ENCODE assay signal across 8 cellular contexts in the genomic region with DNA sequence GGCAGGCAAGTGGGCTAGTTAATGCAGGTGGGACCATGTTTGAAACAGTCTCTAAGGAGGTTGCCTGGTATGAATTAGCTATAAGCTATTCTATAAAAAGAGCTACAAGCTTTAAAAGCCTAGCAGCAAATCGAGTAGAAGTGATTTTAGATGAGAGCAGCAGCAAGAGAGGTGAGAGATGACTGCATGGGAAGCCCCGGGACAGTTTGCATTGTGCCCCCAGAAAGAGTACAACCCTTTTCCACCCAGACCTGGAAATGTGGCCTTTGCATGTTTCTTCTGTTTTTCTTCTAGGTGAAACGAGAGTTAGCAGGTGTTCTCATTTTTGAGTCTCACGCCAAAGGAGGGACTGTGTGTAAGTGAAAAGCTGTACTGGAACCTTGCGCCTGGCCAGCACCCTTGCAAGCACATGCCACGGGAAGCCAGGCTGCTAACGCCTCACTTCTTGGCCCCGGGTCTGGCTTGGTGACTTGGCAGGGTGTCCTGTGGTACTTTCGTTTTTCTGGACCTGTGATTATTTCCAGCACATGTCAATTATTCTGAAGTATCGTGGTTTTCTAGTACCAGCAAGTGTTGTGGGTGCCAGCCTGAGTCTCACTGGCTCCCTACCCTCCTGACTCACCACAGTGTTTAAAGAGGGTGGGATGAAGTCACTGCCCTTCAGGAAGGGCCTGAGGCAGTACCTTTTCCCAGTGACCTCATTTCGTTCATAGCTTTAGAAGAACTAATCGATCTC.
DNase-seq lines count a peak whose midpoint lies in the region; ATAC-seq and TF ChIP-seq lines count a peak whose summit lies in the region.

No MANE protein-coding gene starts in this region.

- peaks cover 0 to 8% (median 4%) of the 10 kb centered on the region in 4 donors for H3K36me3 ChIP-seq in liver (ENCODE audit: control insufficient read depth in 4 of 4, insufficient read depth in 3 of 4, low read depth in 1 of 4, low read length in 3 of 4)

- peaks cover 1 to 9% (median 4%) of the 10 kb centered on the region in 3 donors for H3K27me3 Mint-ChIP-seq in CD14-positive monocyte (ENCODE audit: low read depth in 3 of 3)
- peaks cover 4% of the 10 kb centered on the region for H3K27me3 Mint-ChIP-seq in activated naive CD8-positive, alpha-beta T cell treated with anti-CD3 and anti-CD28 coated beads for 36 hours

- peaks cover 14% of the 10 kb centered on the region for H3K4me1 Mint-ChIP-seq in CD14-positive monocyte
- H3K4me1 Mint-ChIP-seq in activated naive CD8-positive, alpha-beta T cell treated with anti-CD3 and anti-CD28 coated beads for 36 hours, result peaks cover 14% of the 10 kb centered on the region

- peak overlapping the region; percentile 24 to 62 for H3K4me3 Mint-ChIP-seq in CD14-positive monocyte
- H3K4me3 Mint-ChIP-seq in activated naive CD8-positive, alpha-beta T cell treated with anti-CD3 and anti-CD28 coated beads for 36 hours, result peak overlapping the region; percentile 40

- H3K9me3 Mint-ChIP-seq in CD14-positive monocyte, result no peaks in the 10 kb centered on the region
- no peaks in the 10 kb centered on the region for H3K9me3 Mint-ChIP-seq in activated naive CD8-positive, alpha-beta T cell treated with anti-CD3 and anti-CD28 coated beads for 36 hours

- peak overlapping the region; percentile 23 to 41 for H3K9ac ChIP-seq in liver (ENCODE audit: low read depth in 1 of 2, low read length in 2 of 2)

- ATAC-seq in HG03095 (IDR thresholded peaks at IDR 0.05; ENCODE audit: unreplicated experiment) (no peak), GM21825 (IDR thresholded peaks at IDR 0.05; ENCODE audit: unreplicated experiment) (no peak), GM19023 (IDR thresholded peaks at IDR 0.05; ENCODE audit: unreplicated experiment) (no peak)

- H3K4me1 ChIP-seq in liver (ENCODE audit: control insufficient read depth in 4 of 4, insufficient read depth in 4 of 4, low read length in 3 of 4), result peaks cover 0 to 14% (median 6%) of the 10 kb centered on the region in 4 donors

- TF ChIP-seq RAD21 in liver (IDR thresholded peaks at IDR 0.05), result peak in 1 of 2 donors; percentile 14

- peak overlapping the region in 1 of 7 donors; percentile 58 for H3K27ac Mint-ChIP-seq in CD14-positive monocyte
- H3K27ac Mint-ChIP-seq in activated naive CD8-positive, alpha-beta T cell treated with anti-CD3 and anti-CD28 coated beads for 36 hours, result peak overlapping the region; percentile 81

- no peaks in the 10 kb centered on the region for H3K27me3 ChIP-seq in liver (ENCODE audit: control insufficient read depth in 4 of 4, insufficient read depth in 4 of 4, low read length in 3 of 4)

- intact Hi-C loops in CD14-positive monocyte (cut with micrococcal nuclease), result no loop called here

- no peak for DNase-seq in CD14-positive monocyte (ENCODE audit: low spot score)
- DNase-seq in HK-2 (ENCODE audit: unreplicated experiment), result peak; percentile 54
- DNase-seq in activated naive CD8-positive, alpha-beta T cell treated with anti-CD3 and anti-CD28 coated beads for 36 hours, result peak; percentile 40
- DNase-seq in activated CD4-positive, alpha-beta T cell treated with anti-CD3 and anti-CD28 coated beads, Interleukin-2, amount 50 U/mL, for 4 hours, result no peak

- no peak overlapping the region for H3K4me3 ChIP-seq in liver (ENCODE audit: low read depth in 1 of 3, low read length in 3 of 3)

- H3K36me3 Mint-ChIP-seq in CD14-positive monocyte, result no peaks in the 10 kb centered on the region
- H3K36me3 Mint-ChIP-seq in activated naive CD8-positive, alpha-beta T cell treated with anti-CD3 and anti-CD28 coated beads for 36 hours, result no peaks in the 10 kb centered on the region

- peak overlapping the region; percentile 81 to 87 for H3K27ac ChIP-seq in liver (ENCODE audit: low read depth in 1 of 2, low read length in 2 of 2)

- WGBS in liver, result 35% methylated on average over 12 of the region's 12 CpGs

- TF ChIP-seq CTCF in CD14-positive monocyte (IDR thresholded peaks at IDR 0.05), result no peak
- TF ChIP-seq CTCF in liver (IDR thresholded peaks at IDR 0.05; ENCODE audit: low read depth, low read length, missing input control), result no peak

- H3K9me3 ChIP-seq in liver (ENCODE audit: control insufficient read depth in 4 of 4, low read length in 3 of 4), result no peaks in the 10 kb centered on the region

TF ChIP-seq in liver, 16 proteins besides CTCF, POLR2A, EP300 and RAD21:
- TF ChIP-seq HNF4A (conservative IDR thresholded peaks at IDR 0.05) (peak; percentile 23 to 43), GABPA (IDR thresholded peaks at IDR 0.05 in 1 of 2, conservative IDR thresholded peaks at IDR 0.05 in 1 of 2) (no peak), RXRA (IDR thresholded peaks at IDR 0.05) (peak in 1 of 2 donors; percentile 27), FOXA2 (IDR thresholded peaks at IDR 0.05) (no peak), JUND (IDR thresholded peaks at IDR 0.05) (no peak), NR2F2 (IDR thresholded peaks at IDR 0.05) (no peak), TAF1 (conservative IDR thresholded peaks at IDR 0.05) (no peak), FOXA1 (IDR thresholded peaks at IDR 0.05) (no peak), HNF4G (IDR thresholded peaks at IDR 0.05) (no peak), EGR1 (IDR thresholded peaks at IDR 0.05; ENCODE audit: low read depth in 2 of 2) (no peak), YY1 (IDR thresholded peaks at IDR 0.05) (no peak), SP1 (IDR thresholded peaks at IDR 0.05) (no peak)
- TF ChIP-seq, protein P1, sequence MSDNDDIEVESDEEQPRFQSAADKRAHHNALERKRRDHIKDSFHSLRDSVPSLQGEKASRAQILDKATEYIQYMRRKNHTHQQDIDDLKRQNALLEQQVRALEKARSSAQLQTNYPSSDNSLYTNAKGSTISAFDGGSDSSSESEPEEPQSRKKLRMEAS (IDR thresholded peaks at IDR 0.05), result peak; percentile 62
- TF ChIP-seq, protein P2, sequence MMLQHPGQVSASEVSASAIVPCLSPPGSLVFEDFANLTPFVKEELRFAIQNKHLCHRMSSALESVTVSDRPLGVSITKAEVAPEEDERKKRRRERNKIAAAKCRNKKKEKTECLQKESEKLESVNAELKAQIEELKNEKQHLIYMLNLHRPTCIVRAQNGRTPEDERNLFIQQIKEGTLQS (IDR thresholded peaks at IDR 0.05), result no peak
- TF ChIP-seq, protein P3, sequence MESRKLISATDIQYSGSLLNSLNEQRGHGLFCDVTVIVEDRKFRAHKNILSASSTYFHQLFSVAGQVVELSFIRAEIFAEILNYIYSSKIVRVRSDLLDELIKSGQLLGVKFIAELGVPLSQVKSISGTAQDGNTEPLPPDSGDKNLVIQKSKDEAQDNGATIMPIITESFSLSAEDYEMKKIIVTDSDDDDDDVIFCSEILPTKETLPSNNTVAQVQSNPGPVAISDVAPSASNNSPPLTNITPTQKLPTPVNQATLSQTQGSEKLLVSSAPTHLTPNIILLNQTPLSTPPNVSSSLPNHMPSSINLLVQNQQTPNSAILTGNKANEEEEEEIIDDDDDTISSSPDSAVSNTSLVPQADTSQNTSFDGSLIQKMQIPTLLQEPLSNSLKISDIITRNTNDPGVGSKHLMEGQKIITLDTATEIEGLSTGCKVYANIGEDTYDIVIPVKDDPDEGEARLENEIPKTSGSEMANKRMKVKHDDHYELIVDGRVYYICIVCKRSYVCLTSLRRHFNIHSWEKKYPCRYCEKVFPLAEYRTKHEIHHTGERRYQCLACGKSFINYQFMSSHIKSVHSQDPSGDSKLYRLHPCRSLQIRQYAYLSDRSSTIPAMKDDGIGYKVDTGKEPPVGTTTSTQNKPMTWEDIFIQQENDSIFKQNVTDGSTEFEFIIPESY (IDR thresholded peaks at IDR 0.05), result no peak
- TF ChIP-seq, protein P4, sequence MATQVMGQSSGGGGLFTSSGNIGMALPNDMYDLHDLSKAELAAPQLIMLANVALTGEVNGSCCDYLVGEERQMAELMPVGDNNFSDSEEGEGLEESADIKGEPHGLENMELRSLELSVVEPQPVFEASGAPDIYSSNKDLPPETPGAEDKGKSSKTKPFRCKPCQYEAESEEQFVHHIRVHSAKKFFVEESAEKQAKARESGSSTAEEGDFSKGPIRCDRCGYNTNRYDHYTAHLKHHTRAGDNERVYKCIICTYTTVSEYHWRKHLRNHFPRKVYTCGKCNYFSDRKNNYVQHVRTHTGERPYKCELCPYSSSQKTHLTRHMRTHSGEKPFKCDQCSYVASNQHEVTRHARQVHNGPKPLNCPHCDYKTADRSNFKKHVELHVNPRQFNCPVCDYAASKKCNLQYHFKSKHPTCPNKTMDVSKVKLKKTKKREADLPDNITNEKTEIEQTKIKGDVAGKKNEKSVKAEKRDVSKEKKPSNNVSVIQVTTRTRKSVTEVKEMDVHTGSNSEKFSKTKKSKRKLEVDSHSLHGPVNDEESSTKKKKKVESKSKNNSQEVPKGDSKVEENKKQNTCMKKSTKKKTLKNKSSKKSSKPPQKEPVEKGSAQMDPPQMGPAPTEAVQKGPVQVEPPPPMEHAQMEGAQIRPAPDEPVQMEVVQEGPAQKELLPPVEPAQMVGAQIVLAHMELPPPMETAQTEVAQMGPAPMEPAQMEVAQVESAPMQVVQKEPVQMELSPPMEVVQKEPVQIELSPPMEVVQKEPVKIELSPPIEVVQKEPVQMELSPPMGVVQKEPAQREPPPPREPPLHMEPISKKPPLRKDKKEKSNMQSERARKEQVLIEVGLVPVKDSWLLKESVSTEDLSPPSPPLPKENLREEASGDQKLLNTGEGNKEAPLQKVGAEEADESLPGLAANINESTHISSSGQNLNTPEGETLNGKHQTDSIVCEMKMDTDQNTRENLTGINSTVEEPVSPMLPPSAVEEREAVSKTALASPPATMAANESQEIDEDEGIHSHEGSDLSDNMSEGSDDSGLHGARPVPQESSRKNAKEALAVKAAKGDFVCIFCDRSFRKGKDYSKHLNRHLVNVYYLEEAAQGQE (IDR thresholded peaks at IDR 0.05), result no peak

Comparison
In these comparisons a context has a peak if more than half of its experiments do, and no peak if none do; other contexts are left out.
1. DNase-seq: peak in HK-2 (single experiment) and activated naive CD8-positive, alpha-beta T cell treated with anti-CD3 and anti-CD28 coated beads for 36 hours (single experiment); none in CD14-positive monocyte (single experiment) and activated CD4-positive, alpha-beta T cell treated with anti-CD3 and anti-CD28 coated beads, Interleukin-2, amount 50 U/mL, for 4 hours (0 of 2).